In the genomic region with DNA sequence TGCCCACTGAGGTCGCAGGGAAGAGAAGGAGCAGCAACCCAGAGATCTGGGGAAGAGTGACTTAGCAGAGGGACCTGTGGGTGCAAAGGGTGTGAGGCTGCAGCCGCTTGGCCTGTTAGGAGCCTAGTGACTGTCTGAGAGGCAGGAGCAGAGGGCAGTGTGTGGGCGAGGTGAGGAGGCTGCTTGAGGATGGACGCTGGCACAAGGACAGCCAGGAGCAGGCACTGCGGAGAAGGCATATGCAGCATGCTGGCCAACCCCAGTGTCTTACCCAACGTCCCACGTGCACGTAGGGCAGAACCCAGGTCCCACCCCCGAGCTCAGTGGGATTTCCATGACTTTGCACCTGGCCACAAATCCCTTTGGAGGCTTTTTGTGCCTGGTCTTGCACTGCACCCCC, we compare ENCODE assay signal across 1 cellular context.
TF ChIP-seq lines count a peak whose summit lies in the region.

No MANE protein-coding gene starts in this region.

TF ChIP-seq in K562, 482 proteins besides CTCF, POLR2A, EP300 and RAD21:
- TF ChIP-seq ZSCAN29 (IDR thresholded peaks at IDR 0.05) (no peak), CEBPG (CRISPR knock-in tag; IDR thresholded peaks at IDR 0.05) (0 out of 2 replicates have a peak, but pooled peaks have one; percentile 15), CEBPG (tag; conservative IDR thresholded peaks at IDR 0.05 in 1 of 2, IDR thresholded peaks at IDR 0.05 in 1 of 2) (no peak)
TF ChIP-seq in K562: peak in this region for 1.
